1 cellular context compared by ENCODE assay signal in the genomic region with DNA sequence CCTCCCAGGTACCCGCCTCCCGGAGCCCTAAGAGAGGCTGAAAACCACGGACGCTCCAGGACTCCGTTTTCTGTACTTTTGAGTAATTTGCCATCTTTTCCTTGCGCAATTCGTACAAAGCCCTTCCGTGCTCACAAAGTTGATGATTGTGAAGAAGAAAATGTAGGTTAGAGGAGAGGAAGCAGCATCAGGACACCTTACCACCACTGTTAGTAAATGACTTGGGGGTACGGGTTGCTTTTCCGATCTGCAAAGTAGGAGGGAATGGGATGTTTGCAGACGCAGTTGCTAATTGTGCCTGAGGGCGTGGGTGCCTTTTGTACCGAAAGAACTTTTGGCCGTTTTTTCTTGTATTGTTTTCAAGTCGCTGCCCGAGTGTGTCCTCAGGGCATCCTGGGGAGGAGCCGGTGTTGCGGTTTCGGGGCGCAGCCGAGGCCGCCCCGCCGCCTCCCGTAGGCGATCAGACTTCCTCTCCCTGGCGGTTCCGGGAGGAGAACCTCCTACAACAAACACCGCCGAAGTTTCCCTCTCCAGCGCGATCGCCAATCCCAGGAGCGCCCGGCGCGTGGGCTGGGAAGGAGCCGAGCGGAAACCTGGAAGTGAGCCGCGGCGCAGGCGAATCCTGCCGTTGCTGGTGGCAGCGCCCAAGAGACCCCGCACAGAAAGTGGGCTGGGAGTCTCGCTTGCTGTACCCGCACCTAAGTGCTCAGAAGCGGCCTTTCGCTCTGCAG.
A peak's percentile ranks its signal among the peaks of the same experiment; 100 is the strongest.
TF ChIP-seq lines count a peak whose summit lies in the region.

No MANE protein-coding gene starts in this region.

TF ChIP-seq in WTC11, 78 proteins besides CTCF, POLR2A, EP300 and RAD21 (continued from another document):
- TF ChIP-seq, protein P1, sequence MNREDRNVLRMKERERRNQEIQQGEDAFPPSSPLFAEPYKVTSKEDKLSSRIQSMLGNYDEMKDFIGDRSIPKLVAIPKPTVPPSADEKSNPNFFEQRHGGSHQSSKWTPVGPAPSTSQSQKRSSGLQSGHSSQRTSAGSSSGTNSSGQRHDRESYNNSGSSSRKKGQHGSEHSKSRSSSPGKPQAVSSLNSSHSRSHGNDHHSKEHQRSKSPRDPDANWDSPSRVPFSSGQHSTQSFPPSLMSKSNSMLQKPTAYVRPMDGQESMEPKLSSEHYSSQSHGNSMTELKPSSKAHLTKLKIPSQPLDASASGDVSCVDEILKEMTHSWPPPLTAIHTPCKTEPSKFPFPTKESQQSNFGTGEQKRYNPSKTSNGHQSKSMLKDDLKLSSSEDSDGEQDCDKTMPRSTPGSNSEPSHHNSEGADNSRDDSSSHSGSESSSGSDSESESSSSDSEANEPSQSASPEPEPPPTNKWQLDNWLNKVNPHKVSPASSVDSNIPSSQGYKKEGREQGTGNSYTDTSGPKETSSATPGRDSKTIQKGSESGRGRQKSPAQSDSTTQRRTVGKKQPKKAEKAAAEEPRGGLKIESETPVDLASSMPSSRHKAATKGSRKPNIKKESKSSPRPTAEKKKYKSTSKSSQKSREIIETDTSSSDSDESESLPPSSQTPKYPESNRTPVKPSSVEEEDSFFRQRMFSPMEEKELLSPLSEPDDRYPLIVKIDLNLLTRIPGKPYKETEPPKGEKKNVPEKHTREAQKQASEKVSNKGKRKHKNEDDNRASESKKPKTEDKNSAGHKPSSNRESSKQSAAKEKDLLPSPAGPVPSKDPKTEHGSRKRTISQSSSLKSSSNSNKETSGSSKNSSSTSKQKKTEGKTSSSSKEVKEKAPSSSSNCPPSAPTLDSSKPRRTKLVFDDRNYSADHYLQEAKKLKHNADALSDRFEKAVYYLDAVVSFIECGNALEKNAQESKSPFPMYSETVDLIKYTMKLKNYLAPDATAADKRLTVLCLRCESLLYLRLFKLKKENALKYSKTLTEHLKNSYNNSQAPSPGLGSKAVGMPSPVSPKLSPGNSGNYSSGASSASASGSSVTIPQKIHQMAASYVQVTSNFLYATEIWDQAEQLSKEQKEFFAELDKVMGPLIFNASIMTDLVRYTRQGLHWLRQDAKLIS (CRISPR knock-in tag; IDR thresholded peaks at IDR 0.05; ENCODE audit: borderline replicate concordance) = no peak
- TF ChIP-seq NFE2L1 (CRISPR knock-in tag; IDR thresholded peaks at IDR 0.05) = no peak
- TF ChIP-seq, protein P2, sequence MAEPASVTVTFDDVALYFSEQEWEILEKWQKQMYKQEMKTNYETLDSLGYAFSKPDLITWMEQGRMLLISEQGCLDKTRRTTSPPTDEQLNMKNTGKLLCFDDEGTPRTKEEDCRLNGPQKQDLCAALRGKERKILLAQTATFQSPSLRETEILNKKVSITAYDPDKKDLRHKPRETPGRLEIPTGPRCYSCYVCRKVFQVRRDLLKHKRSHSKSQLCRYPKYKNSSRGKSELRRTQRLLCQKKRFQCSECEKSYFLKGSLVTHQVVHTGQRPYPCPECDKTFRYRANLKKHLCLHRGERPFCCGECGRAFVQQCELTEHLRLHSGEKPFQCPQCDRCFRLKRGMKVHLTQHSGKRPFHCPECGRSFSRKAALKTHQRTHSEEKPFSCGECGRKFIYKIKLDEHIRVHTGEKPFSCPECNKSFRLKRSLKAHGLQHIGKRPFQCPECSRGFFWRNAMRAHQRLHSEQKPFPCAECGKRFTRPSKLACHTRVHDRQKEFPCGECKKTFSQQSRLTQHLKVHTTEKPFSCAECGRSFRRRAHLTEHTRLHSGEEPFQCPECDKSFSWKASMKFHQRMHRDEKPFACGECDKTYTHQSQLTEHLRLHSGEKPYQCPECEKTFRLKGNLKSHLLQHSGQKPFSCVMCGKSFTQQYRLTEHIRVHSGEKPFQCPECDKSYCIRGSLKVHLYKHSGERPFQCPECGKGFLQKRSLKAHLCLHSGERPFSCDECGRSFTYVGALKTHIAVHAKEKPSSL (CRISPR knock-in tag; conservative IDR thresholded peaks at IDR 0.05) = no peak
- TF ChIP-seq, protein P3, sequence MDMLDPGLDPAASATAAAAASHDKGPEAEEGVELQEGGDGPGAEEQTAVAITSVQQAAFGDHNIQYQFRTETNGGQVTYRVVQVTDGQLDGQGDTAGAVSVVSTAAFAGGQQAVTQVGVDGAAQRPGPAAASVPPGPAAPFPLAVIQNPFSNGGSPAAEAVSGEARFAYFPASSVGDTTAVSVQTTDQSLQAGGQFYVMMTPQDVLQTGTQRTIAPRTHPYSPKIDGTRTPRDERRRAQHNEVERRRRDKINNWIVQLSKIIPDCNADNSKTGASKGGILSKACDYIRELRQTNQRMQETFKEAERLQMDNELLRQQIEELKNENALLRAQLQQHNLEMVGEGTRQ (CRISPR knock-in tag; IDR thresholded peaks at IDR 0.05) = 0 out of 2 replicates have a peak, but pooled peaks have one; percentile 24
- TF ChIP-seq, protein P4, sequence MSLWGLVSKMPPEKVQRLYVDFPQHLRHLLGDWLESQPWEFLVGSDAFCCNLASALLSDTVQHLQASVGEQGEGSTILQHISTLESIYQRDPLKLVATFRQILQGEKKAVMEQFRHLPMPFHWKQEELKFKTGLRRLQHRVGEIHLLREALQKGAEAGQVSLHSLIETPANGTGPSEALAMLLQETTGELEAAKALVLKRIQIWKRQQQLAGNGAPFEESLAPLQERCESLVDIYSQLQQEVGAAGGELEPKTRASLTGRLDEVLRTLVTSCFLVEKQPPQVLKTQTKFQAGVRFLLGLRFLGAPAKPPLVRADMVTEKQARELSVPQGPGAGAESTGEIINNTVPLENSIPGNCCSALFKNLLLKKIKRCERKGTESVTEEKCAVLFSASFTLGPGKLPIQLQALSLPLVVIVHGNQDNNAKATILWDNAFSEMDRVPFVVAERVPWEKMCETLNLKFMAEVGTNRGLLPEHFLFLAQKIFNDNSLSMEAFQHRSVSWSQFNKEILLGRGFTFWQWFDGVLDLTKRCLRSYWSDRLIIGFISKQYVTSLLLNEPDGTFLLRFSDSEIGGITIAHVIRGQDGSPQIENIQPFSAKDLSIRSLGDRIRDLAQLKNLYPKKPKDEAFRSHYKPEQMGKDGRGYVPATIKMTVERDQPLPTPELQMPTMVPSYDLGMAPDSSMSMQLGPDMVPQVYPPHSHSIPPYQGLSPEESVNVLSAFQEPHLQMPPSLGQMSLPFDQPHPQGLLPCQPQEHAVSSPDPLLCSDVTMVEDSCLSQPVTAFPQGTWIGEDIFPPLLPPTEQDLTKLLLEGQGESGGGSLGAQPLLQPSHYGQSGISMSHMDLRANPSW (CRISPR knock-in tag; conservative IDR thresholded peaks at IDR 0.05; ENCODE audit: low read depth) = no peak
- TF ChIP-seq, protein P5, sequence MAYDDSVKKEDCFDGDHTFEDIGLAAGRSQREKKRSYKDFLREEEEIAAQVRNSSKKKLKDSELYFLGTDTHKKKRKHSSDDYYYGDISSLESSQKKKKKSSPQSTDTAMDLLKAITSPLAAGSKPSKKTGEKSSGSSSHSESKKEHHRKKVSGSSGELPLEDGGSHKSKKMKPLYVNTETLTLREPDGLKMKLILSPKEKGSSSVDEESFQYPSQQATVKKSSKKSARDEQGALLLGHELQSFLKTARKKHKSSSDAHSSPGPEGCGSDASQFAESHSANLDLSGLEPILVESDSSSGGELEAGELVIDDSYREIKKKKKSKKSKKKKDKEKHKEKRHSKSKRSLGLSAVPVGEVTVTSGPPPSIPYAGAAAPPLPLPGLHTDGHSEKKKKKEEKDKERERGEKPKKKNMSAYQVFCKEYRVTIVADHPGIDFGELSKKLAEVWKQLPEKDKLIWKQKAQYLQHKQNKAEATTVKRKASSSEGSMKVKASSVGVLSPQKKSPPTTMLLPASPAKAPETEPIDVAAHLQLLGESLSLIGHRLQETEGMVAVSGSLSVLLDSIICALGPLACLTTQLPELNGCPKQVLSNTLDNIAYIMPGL (CRISPR knock-in tag; IDR thresholded peaks at IDR 0.05) = 0 out of 2 replicates have a peak, but pooled peaks have one; percentile 25
